ENCODE assay signal across 5 cellular contexts in genomic region chr16:25040039-25040438, GRCh38. TPM values are rescaled to one million over a fixed set of nuclear protein-coding genes. Genes with fewer than 3 reads are reported as not detected.
A peak's percentile ranks its signal among the peaks of the same experiment; 100 is the strongest.
DNase-seq lines count a peak whose midpoint lies in the region; ATAC-seq and TF ChIP-seq lines count a peak whose summit lies in the region.
"Not testable (repeated sequence)": the region's sequence is repeated elsewhere in the genome, so short reads cannot be mapped to it uniquely, and the experiment has no call there.

No MANE protein-coding gene starts in this region.

- not testable (repeated sequence) for H3K27me3 Mint-ChIP-seq in IgD-negative memory B cell; activated B cell treated with CpG ODN at 0.5 μM for 24 hours; memory B cell; naive thymus-derived CD4-positive, alpha-beta T cell

- CTCF ChIA-PET in activated B cell treated with CpG ODN at 0.5 μM for 24 hours (lab: Charles Lee): interaction anchor here (1.0 kb wide), 1 partner anchor 25 kb away, joined by 4 read pairs; the partner anchor contains the start of gene ARHGAP17
- CTCF ChIA-PET in naive thymus-derived CD4-positive, alpha-beta T cell (lab: Charles Lee): interaction anchor here (0.6 kb wide), 1 partner anchor 185 kb away, joined by 3 read pairs; no protein-coding TSS in a partner anchor

- H4K20me1 ChIP-seq in OCI-LY3 (ENCODE audit: insufficient read depth, low read length): not testable (repeated sequence)

- H3K9ac ChIP-seq in OCI-LY3 (ENCODE audit: low read length): peak overlapping the region; percentile 78

- ATAC-seq in activated B cell treated with CpG ODN at 0.5 μM for 24 hours (ENCODE audit: low read depth); memory B cell (ENCODE audit: low read depth); naive thymus-derived CD4-positive, alpha-beta T cell: not testable (repeated sequence)

- H3K27ac Mint-ChIP-seq in IgD-negative memory B cell (peak overlapping the region in 2 of 3 donors; percentile 60 to 87), activated B cell treated with CpG ODN at 0.5 μM for 24 hours (peak overlapping the region; percentile 78), memory B cell (peak overlapping the region; percentile 68)
- H3K27ac Mint-ChIP-seq in naive thymus-derived CD4-positive, alpha-beta T cell: peak overlapping the region in 5 of 9 donors; percentile 44 to 86 (median 75)

- H3K9me3 Mint-ChIP-seq in IgD-negative memory B cell; activated B cell treated with CpG ODN at 0.5 μM for 24 hours; memory B cell; naive thymus-derived CD4-positive, alpha-beta T cell: not testable (repeated sequence)

- peak overlapping the region in 2 of 4 donors; percentile 25 to 61 for H3K4me3 Mint-ChIP-seq in IgD-negative memory B cell
- H3K4me3 Mint-ChIP-seq in activated B cell treated with CpG ODN at 0.5 μM for 24 hours, memory B cell: not testable (repeated sequence)
- H3K4me3 Mint-ChIP-seq in naive thymus-derived CD4-positive, alpha-beta T cell: peak overlapping the region in 1 of 10 donors; percentile 59

- H3K36me3 ChIP-seq in OCI-LY3 (replicated peaks; ENCODE audit: low read depth, low read length): peaks cover 11% of the 10 kb centered on the region
- not testable (repeated sequence) for H3K36me3 ChIP-seq in naive thymus-derived CD4-positive, alpha-beta T cell (ENCODE audit: control insufficient read depth in 2 of 3, insufficient read depth in 3 of 3, low read length in 3 of 3)

- H3K27me3 ChIP-seq in OCI-LY3 (ENCODE audit: low read depth, low read length); naive thymus-derived CD4-positive, alpha-beta T cell (ENCODE audit: control insufficient read depth in 2 of 2, insufficient read depth in 2 of 2, low read length in 2 of 2): not testable (repeated sequence)

- H3K4me1 Mint-ChIP-seq in IgD-negative memory B cell: peaks cover 26 to 57% (median 30%) of the 10 kb centered on the region in 3 donors
- H3K4me1 Mint-ChIP-seq in activated B cell treated with CpG ODN at 0.5 μM for 24 hours: peaks cover 65% of the 10 kb centered on the region
- peaks cover 47% of the 10 kb centered on the region for H3K4me1 Mint-ChIP-seq in memory B cell
- H3K4me1 Mint-ChIP-seq in naive thymus-derived CD4-positive, alpha-beta T cell: peaks cover 5 to 64% (median 40%) of the 10 kb centered on the region in 7 donors

- H3K4me2 ChIP-seq in OCI-LY3 (ENCODE audit: low read length): peak overlapping the region; percentile 62

- H3K4me3 ChIP-seq in OCI-LY3 (ENCODE audit: low read length): peak overlapping the region; percentile 38; the same call in 1 of the 2 replicates
- H3K4me3 ChIP-seq in naive thymus-derived CD4-positive, alpha-beta T cell (ENCODE audit: low read length): not testable (repeated sequence)

- H3K4me1 ChIP-seq in OCI-LY3 (ENCODE audit: low read length): peaks cover 96% of the 10 kb centered on the region
- not testable (repeated sequence) for H3K4me1 ChIP-seq in naive thymus-derived CD4-positive, alpha-beta T cell (ENCODE audit: control insufficient read depth in 2 of 2, insufficient read depth in 2 of 2, low read length in 2 of 2)

- not testable (repeated sequence) for H2AFZ ChIP-seq in OCI-LY3 (ENCODE audit: low read depth, low read length)

- not testable (repeated sequence) for TF ChIP-seq CTCF in OCI-LY3 (IDR thresholded peaks at IDR 0.05; ENCODE audit: low read depth, low read length); activated B cell treated with CpG ODN at 0.5 μM for 24 hours (IDR thresholded peaks at IDR 0.05)

- intact Hi-C loops in activated B cell treated with CpG ODN at 0.5 μM for 24 hours (cut with micrococcal nuclease): loop anchor here (1.0 kb wide), 2 partner anchors 8 to 9 kb away; no protein-coding TSS in a partner anchor
- intact Hi-C loops in naive thymus-derived CD4-positive, alpha-beta T cell (cut with micrococcal nuclease): not testable (repeated sequence)

- POLR2A ChIA-PET in activated B cell treated with CpG ODN at 0.5 μM for 24 hours (lab: Charles Lee): interaction anchor here (0.8 to 5.8 kb wide), 12 partner anchors 8 to 72 kb away, joined by 3 to 58 read pairs (median 6); partner anchors contain the start of genes ARHGAP17 and LCMT1
- POLR2A ChIA-PET in naive thymus-derived CD4-positive, alpha-beta T cell (lab: Charles Lee): interaction anchor here (0.5 to 2.1 kb wide), 3 partner anchors 9 to 91 kb away, joined by 4 to 8 read pairs (median 8); no protein-coding TSS in a partner anchor

- peaks cover 54% of the 10 kb centered on the region for H3K79me2 ChIP-seq in OCI-LY3 (ENCODE audit: low read length)

- DNase-seq in activated B cell treated with CpG ODN at 0.5 μM for 24 hours; memory B cell (ENCODE audit: low spot score in 2 of 2); naive thymus-derived CD4-positive, alpha-beta T cell: not testable (repeated sequence)

- H3K9me3 ChIP-seq in OCI-LY3 (ENCODE audit: insufficient read depth, low read length); naive thymus-derived CD4-positive, alpha-beta T cell (ENCODE audit: control insufficient read depth in 2 of 3, low read length in 3 of 3): not testable (repeated sequence)

- H3K36me3 Mint-ChIP-seq in IgD-negative memory B cell; activated B cell treated with CpG ODN at 0.5 μM for 24 hours (ENCODE audit: low read depth); memory B cell; naive thymus-derived CD4-positive, alpha-beta T cell: not testable (repeated sequence)

- H3K27ac ChIP-seq in OCI-LY3 (ENCODE audit: low read length): peak overlapping the region; percentile 95
- not testable (repeated sequence) for H3K27ac ChIP-seq in naive thymus-derived CD4-positive, alpha-beta T cell (ENCODE audit: low read depth, low read length)

RNA-seq across cellular contexts. Expression of gene ARHGAP17, which starts 24.9 kb away (rescaled TPM):
- polyA plus RNA-seq in IgD-negative memory B cell: 153 TPM
- total RNA-seq in activated B cell treated with CpG ODN at 0.5 μM for 24 hours: 287 and 310 TPM in 2 replicates
- 10 to 100 TPM; 58.8 to 92.7 (median 70.6) TPM for total RNA-seq in naive thymus-derived CD4-positive, alpha-beta T cell
- polyA plus RNA-seq in naive thymus-derived CD4-positive, alpha-beta T cell: 10 to 100 TPM; 26.3 to 45.6 TPM
